In genomic region chr5:172164773-172165212, GRCh38 we compare ENCODE assay signal across 14 cellular contexts. TPM values are rescaled to one million over a fixed set of nuclear protein-coding genes. Genes with fewer than 3 reads are reported as not detected.
A peak's percentile ranks its signal among the peaks of the same experiment; 100 is the strongest.
DNase-seq lines count a peak whose midpoint lies in the region; ATAC-seq and TF ChIP-seq lines count a peak whose summit lies in the region.
"Had no signal": no experiment of that assay in that cellular context is flagged by ENCODE, and none has a peak within 500 bp of the region (broad histone marks: within the 10 kb centered on the region; RNA-seq: fewer than 3 reads in every experiment).

No MANE protein-coding gene starts in this region.

- no peak overlapping the region for H3K4me3 ChIP-seq in CD4-positive, alpha-beta memory T cell (ENCODE audit: low read length in 2 of 2)
- H3K4me3 ChIP-seq in right atrium auricular region (no peak overlapping the region), osteoblast (ENCODE audit: insufficient read depth, low read length) (no peak overlapping the region), spleen (no peak overlapping the region)

- no peak overlapping the region for H3K4me3 Mint-ChIP-seq in CD4-positive, alpha-beta memory T cell
- no peak overlapping the region for H3K4me3 Mint-ChIP-seq in osteocyte (ENCODE audit: unreplicated experiment)
- H3K4me3 Mint-ChIP-seq: mesothelial cell of epicardium had no signal

- no peak for TF ChIP-seq CTCF in right atrium auricular region (IDR thresholded peaks at IDR 0.05)
- TF ChIP-seq CTCF in osteoblast (IDR thresholded peaks at IDR 0.05; ENCODE audit: extremely low read depth, low read depth, low read length), result no peak
- TF ChIP-seq CTCF in osteocyte (IDR thresholded peaks at IDR 0.05), result no peak
- TF ChIP-seq CTCF in spleen (IDR thresholded peaks at IDR 0.05 in 8 of 11, conservative IDR thresholded peaks at IDR 0.05 in 3 of 11), result no peak

- peaks cover 94% of the 10 kb centered on the region for H3K4me1 ChIP-seq in CD4-positive, alpha-beta memory T cell (ENCODE audit: insufficient read depth, low read length)
- H3K4me1 ChIP-seq in right atrium auricular region (peaks cover 0 to 60% of the 10 kb centered on the region in 2 donors), osteoblast (ENCODE audit: insufficient read depth, low read length) (peaks cover 24% of the 10 kb centered on the region), spleen (peaks cover 23 to 100% (median 89%) of the 10 kb centered on the region in 6 donors)

- H3K36me3 Mint-ChIP-seq in CD4-positive, alpha-beta memory T cell, result peaks cover 19 to 59% of the 10 kb centered on the region in 2 donors
- H3K36me3 Mint-ChIP-seq in osteocyte (ENCODE audit: unreplicated experiment), result no peaks in the 10 kb centered on the region
- H3K36me3 Mint-ChIP-seq: mesothelial cell of epicardium had no signal

- H3K27ac Mint-ChIP-seq in CD4-positive, alpha-beta memory T cell, result peak overlapping the region; percentile 40 to 87 (median 63)
- H3K27ac Mint-ChIP-seq in osteocyte (ENCODE audit: unreplicated experiment), result no peak overlapping the region
- H3K27ac Mint-ChIP-seq: mesothelial cell of epicardium had no signal

- no peaks in the 10 kb centered on the region for H3K9me3 Mint-ChIP-seq in CD4-positive, alpha-beta memory T cell
- H3K9me3 Mint-ChIP-seq in osteocyte (ENCODE audit: unreplicated experiment), result no peaks in the 10 kb centered on the region
- H3K9me3 Mint-ChIP-seq: mesothelial cell of epicardium had no signal

- H3K36me3 ChIP-seq in CD4-positive, alpha-beta memory T cell (ENCODE audit: insufficient read depth, low read length), result peaks cover 14% of the 10 kb centered on the region
- H3K36me3 ChIP-seq in right atrium auricular region, result no peaks in the 10 kb centered on the region
- H3K36me3 ChIP-seq in osteoblast (ENCODE audit: insufficient read depth, low read length), result no peaks in the 10 kb centered on the region
- H3K36me3 ChIP-seq in spleen, result peaks cover 0 to 63% (median 6%) of the 10 kb centered on the region in 6 donors

- 85 to 90% (median 88%) methylated on average over 9 to 13 of the region's 13 CpGs for WGBS in spleen, 5 donors

- H3K4me1 Mint-ChIP-seq in CD4-positive, alpha-beta memory T cell, result peaks cover 54 to 97% (median 79%) of the 10 kb centered on the region in 4 donors
- peaks cover 48% of the 10 kb centered on the region for H3K4me1 Mint-ChIP-seq in osteocyte (ENCODE audit: unreplicated experiment)

- POLR2A ChIA-PET in CD4-positive, alpha-beta memory T cell (lab: Charles Lee; ENCODE audit: partially characterized antibody), result interaction anchor here (1.7 to 8.4 kb wide), 4 partner anchors 10 to 53 kb away, joined by 6 to 89 read pairs (median 44); partner anchors contain the start of gene STK10

- ATAC-seq in GM19328 (IDR thresholded peaks at IDR 0.05; ENCODE audit: unreplicated experiment), result no peak

- H3K27me3 ChIP-seq in CD4-positive, alpha-beta memory T cell (ENCODE audit: insufficient read depth, low read length), result no peaks in the 10 kb centered on the region
- H3K27me3 ChIP-seq in right atrium auricular region (no peaks in the 10 kb centered on the region), osteoblast (ENCODE audit: insufficient read depth, low read length) (no peaks in the 10 kb centered on the region), spleen (replicated peaks in 1 of 7) (peaks cover 0 to 21% (median 0%) of the 10 kb centered on the region in 7 donors)

- peaks cover 87% of the 10 kb centered on the region for H3K79me2 ChIP-seq in osteoblast (ENCODE audit: insufficient read depth, low read length)

- H3K9me3 ChIP-seq in CD4-positive, alpha-beta memory T cell (ENCODE audit: control insufficient read depth in 1 of 2, low read length in 2 of 2), result no peaks in the 10 kb centered on the region
- H3K9me3 ChIP-seq in right atrium auricular region, result no peaks in the 10 kb centered on the region
- no peaks in the 10 kb centered on the region for H3K9me3 ChIP-seq in osteoblast (ENCODE audit: low read depth, low read length)
- H3K9me3 ChIP-seq in spleen, result no peaks in the 10 kb centered on the region
- H3K9me3 ChIP-seq: Caco-2 had no signal

- no peaks in the 10 kb centered on the region for H3K27me3 Mint-ChIP-seq in CD4-positive, alpha-beta memory T cell
- no peaks in the 10 kb centered on the region for H3K27me3 Mint-ChIP-seq in osteocyte (ENCODE audit: unreplicated experiment)

- no peak for TF ChIP-seq POLR2A in spleen (IDR thresholded peaks at IDR 0.05)

- H4K20me1 ChIP-seq in osteoblast (ENCODE audit: insufficient read depth, low read length), result peaks cover 30% of the 10 kb centered on the region

- peak overlapping the region; percentile 57 for H3K4me2 ChIP-seq in osteoblast (ENCODE audit: insufficient read depth, low read length)

- no peak for DNase-seq in CD4-positive, alpha-beta memory T cell
- DNase-seq in amygdala (lab: John Stamatoyannopoulos, UW) (peak in 39 of 56 donors; percentile 14 to 74 (median 51)), right atrium auricular region (ENCODE audit: low spot score) (no peak), osteoblast (ENCODE audit: insufficient read length, low spot score, missing footprints) (peak; percentile 82), osteocyte (ENCODE audit: extremely low spot score, unreplicated experiment) (no peak), spleen (no peak), glomerular visceral epithelial cell (ENCODE audit: extremely low spot score) (no peak)
- DNase-seq: Caco-2; central memory CD4-positive, alpha-beta T cell; NCI-H1105; stimulated activated naive CD4-positive, alpha-beta T cell treated with Interleukin-2 at 50 U/mL for 16 hours; T1000 had no signal

- CTCF ChIA-PET in CD4-positive, alpha-beta memory T cell (lab: Charles Lee; ENCODE audit: partially characterized antibody), result interaction anchor here (2.7 to 23.1 kb wide), 3 partner anchors 9 to 59 kb away, joined by 6 to 429 read pairs (median 37); partner anchors contain the start of gene STK10

- intact Hi-C loops in CD4-positive, alpha-beta memory T cell (cut with micrococcal nuclease), result no loop called here
- intact Hi-C loops in spleen (cut with DNase I; ENCODE audit: low total_unique reads), result no loop called here

- H3K27ac ChIP-seq in CD4-positive, alpha-beta memory T cell (ENCODE audit: low read depth, low read length), result peak overlapping the region; percentile 17
- H3K27ac ChIP-seq in right atrium auricular region (peak overlapping the region; percentile 4 to 53), osteoblast (ENCODE audit: low read depth, low read length) (peak overlapping the region; percentile 71), spleen (peak overlapping the region in 3 of 8 donors; percentile 15 to 56 (median 50))

- H2AFZ ChIP-seq in osteoblast (ENCODE audit: low read length), result peak overlapping the region; percentile 10

RNA-seq across cellular contexts. Expression of gene STK10, which starts 23.2 kb away (rescaled TPM):
- total RNA-seq in CD4-positive, alpha-beta memory T cell, result 100 to 1,000 TPM; 306 to 314 TPM
- polyA plus RNA-seq in CD4-positive, alpha-beta memory T cell, result 100 to 1,000 TPM in 1 of 2 donors, 10 to 100 TPM in 1; 24.6 to 161 TPM
- total RNA-seq in right atrium auricular region, result 10 to 100 TPM in 1 of 2 donors, 1 to 10 TPM in 1; 6.9 to 10.8 TPM
- 27.1 and 32.7 TPM in 2 replicates for total RNA-seq in osteoblast
- total RNA-seq in osteocyte, result 66.2 and 86.0 TPM in 2 replicates
- 100 to 1,000 TPM; 112 to 290 (median 182) TPM for total RNA-seq in spleen
- polyA plus RNA-seq in spleen, result 10 to 100 TPM; 34.0 to 60.0 (median 55.2) TPM

RNA-seq across cellular contexts. Expression of gene EFCAB9, which starts 29.2 kb away (rescaled TPM):
- total RNA-seq in CD4-positive, alpha-beta memory T cell, result not detected
- not detected for polyA plus RNA-seq in CD4-positive, alpha-beta memory T cell
- total RNA-seq in right atrium auricular region (not detected), osteoblast (not detected in 2 replicates), osteocyte (not detected in 2 replicates), spleen (not detected)
- polyA plus RNA-seq in spleen, result not detected
- total RNA-seq: Caco-2, mesothelial cell of epicardium had no signal

Comparison
In these comparisons a context has a peak if more than half of its experiments do, and no peak if none do; other contexts are left out.
1. DNase-seq: peak in amygdala (39 of 56) and osteoblast (single experiment); none in CD4-positive, alpha-beta memory T cell (0 of 5), right atrium auricular region (single experiment), osteocyte (single experiment), spleen (single experiment) and glomerular visceral epithelial cell (single experiment).